ENCODE assay signal across 8 cellular contexts in the genomic region with DNA sequence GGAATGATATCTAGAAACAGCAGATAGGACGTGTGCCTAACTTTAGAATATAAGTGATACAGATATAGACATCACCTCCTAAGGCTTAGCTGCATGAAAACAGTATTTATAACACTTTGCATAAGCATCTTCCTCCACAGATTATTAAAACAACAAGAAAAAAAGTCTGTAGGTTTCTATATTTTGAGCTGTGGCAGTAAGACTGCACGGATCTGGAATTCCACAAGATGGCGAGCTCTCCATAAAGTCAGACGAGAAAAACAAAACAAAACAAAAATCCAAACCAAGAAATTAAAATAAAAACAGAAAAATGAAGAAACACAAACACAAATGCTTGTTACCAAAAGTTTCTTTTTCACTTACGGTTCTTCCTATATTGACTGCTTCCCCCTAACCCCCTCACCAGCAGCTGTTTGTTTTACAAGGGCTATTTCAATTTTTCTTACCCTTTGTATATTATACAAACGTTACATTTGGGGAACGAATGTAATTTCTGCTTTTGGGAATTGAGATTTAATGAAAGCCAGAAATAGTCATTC.
DNase-seq lines count a peak whose midpoint lies in the region; ATAC-seq and TF ChIP-seq lines count a peak whose summit lies in the region.

No MANE protein-coding gene starts in this region.

- ATAC-seq in GM18907 (IDR thresholded peaks at IDR 0.05; ENCODE audit: unreplicated experiment) (peak; percentile 30), HG03097 (IDR thresholded peaks at IDR 0.05; ENCODE audit: low FRiP score, unreplicated experiment) (no peak)

- peak overlapping the region; percentile 92 for H3K27ac ChIP-seq in brain microvascular endothelial cell
- peak overlapping the region; percentile 68 for H3K27ac ChIP-seq in mesenchymal stem cell (ENCODE audit: low read length, poor library complexity, severe bottlenecking)

- H3K79me1 ChIP-seq in mesenchymal stem cell (replicated peaks; ENCODE audit: low read length, poor library complexity, severe bottlenecking), result no peaks in the 10 kb centered on the region

- H2BK15ac ChIP-seq in mesenchymal stem cell (ENCODE audit: low read depth, poor library complexity, severe bottlenecking), result no peak overlapping the region

- no peaks in the 10 kb centered on the region for H3K36me3 ChIP-seq in brain microvascular endothelial cell (replicated peaks)
- no peaks in the 10 kb centered on the region for H3K36me3 ChIP-seq in mesenchymal stem cell (ENCODE audit: control insufficient read depth in 1 of 2, insufficient read depth in 2 of 2, low read depth in 1 of 2, low read length in 2 of 2)

- no peaks in the 10 kb centered on the region for H3K27me3 ChIP-seq in brain microvascular endothelial cell (replicated peaks)
- H3K27me3 ChIP-seq in mesenchymal stem cell (ENCODE audit: control insufficient read depth in 1 of 2, insufficient read depth in 1 of 2, low read length in 2 of 2), result no peaks in the 10 kb centered on the region

- no peak overlapping the region for H2BK12ac ChIP-seq in mesenchymal stem cell (ENCODE audit: low read length in 2 of 2)

- no peak overlapping the region for H4K8ac ChIP-seq in mesenchymal stem cell (ENCODE audit: low read length)

- H3K4me1 Mint-ChIP-seq in CD14-positive monocyte, result peaks cover 15% of the 10 kb centered on the region

- H3K4me1 ChIP-seq in mesenchymal stem cell (ENCODE audit: control insufficient read depth, insufficient read depth, low read depth, low read length), result peaks cover 9% of the 10 kb centered on the region

- H2AFZ ChIP-seq in mesenchymal stem cell (ENCODE audit: low read depth, low read length), result no peak overlapping the region

- no peak overlapping the region for H3K4me2 ChIP-seq in mesenchymal stem cell (ENCODE audit: low read length, poor library complexity, severe bottlenecking)

- no peak overlapping the region for H3K4ac ChIP-seq in mesenchymal stem cell (ENCODE audit: low read depth in 1 of 2, low read length in 2 of 2)

- 21% methylated on average over 4 of the region's 7 CpGs for WGBS in mesenchymal stem cell

- H3K4me3 ChIP-seq in brain microvascular endothelial cell (ENCODE audit: low read depth, low read length), result no peak overlapping the region
- H3K4me3 ChIP-seq in mesenchymal stem cell (ENCODE audit: insufficient read depth in 1 of 2, low read depth in 1 of 2, low read length in 2 of 2), result peak overlapping the region in 1 of 2 experiments; percentile 54

- intact Hi-C loops in CD14-positive monocyte (cut with micrococcal nuclease), result loop anchor here in 1 of 2 donors (10.0 kb wide), 1 partner anchor 700 kb away; the partner anchor contains the start of genes ABHD13 and LIG4

- H3K27me3 Mint-ChIP-seq in CD14-positive monocyte (ENCODE audit: low read depth in 3 of 3), result peaks cover 0 to 6% (median 2%) of the 10 kb centered on the region in 3 donors

- H2BK5ac ChIP-seq in mesenchymal stem cell (ENCODE audit: low read depth, low read length, poor library complexity, severe bottlenecking), result no peak overlapping the region

- peak overlapping the region; percentile 96 for H3K9ac ChIP-seq in mesenchymal stem cell (ENCODE audit: low read length)

- no peaks in the 10 kb centered on the region for H3K36me3 Mint-ChIP-seq in CD14-positive monocyte

- H2AK5ac ChIP-seq in mesenchymal stem cell (ENCODE audit: low read length, severe bottlenecking), result no peak overlapping the region

- no peak overlapping the region for H4K91ac ChIP-seq in mesenchymal stem cell (ENCODE audit: low read length)

- no peaks in the 10 kb centered on the region for H3K9me3 ChIP-seq in mesenchymal stem cell (ENCODE audit: control insufficient read depth, low read length)

- DNase-seq in CD14-positive monocyte (ENCODE audit: low spot score), result no peak
- peak; percentile 10 for DNase-seq in NCI-H2029 (lab: John Stamatoyannopoulos, UW)
- DNase-seq in brain microvascular endothelial cell, result peak; percentile 53
- DNase-seq in mesenchymal stem cell, result peak; percentile 62
- no peak for DNase-seq in G401 (ENCODE audit: low spot score)
- DNase-seq in COR-L47 (lab: John Stamatoyannopoulos, UW), result no peak

- H3K9me3 Mint-ChIP-seq in CD14-positive monocyte, result no peaks in the 10 kb centered on the region

- in situ Hi-C loops in brain microvascular endothelial cell (cut with HindIII; ENCODE audit: low pct_ligation_motif_present, low sequenced_read_pairs) (no loop called here), G401 (cut with HindIII; ENCODE audit: low sequenced_read_pairs) (no loop called here)

- H3K23ac ChIP-seq in mesenchymal stem cell (ENCODE audit: low read length in 2 of 2), result no peak overlapping the region

- H3K18ac ChIP-seq in mesenchymal stem cell (ENCODE audit: low read depth in 1 of 2, low read length in 2 of 2), result no peak overlapping the region

- H2BK120ac ChIP-seq in mesenchymal stem cell (ENCODE audit: low read depth, low read length), result no peak overlapping the region

- no peak overlapping the region for H3K14ac ChIP-seq in mesenchymal stem cell (ENCODE audit: low read length in 2 of 2)

- H3K27ac Mint-ChIP-seq in CD14-positive monocyte, result peak overlapping the region in 5 of 7 donors; percentile 16 to 91 (median 78)

- H3K4me3 Mint-ChIP-seq in CD14-positive monocyte, result peak overlapping the region; percentile 67 to 94

- TF ChIP-seq CTCF in CD14-positive monocyte (IDR thresholded peaks at IDR 0.05) (peak; percentile 66), brain microvascular endothelial cell (IDR thresholded peaks at IDR 0.05; ENCODE audit: low read depth, low read length, missing control alignments) (peak; percentile 78)

Comparison
In these comparisons a context has a peak if more than half of its experiments do, and no peak if none do; other contexts are left out.
1. DNase-seq: peak in NCI-H2029 (single experiment), brain microvascular endothelial cell (single experiment) and mesenchymal stem cell (single experiment); none in CD14-positive monocyte (single experiment), G401 (single experiment) and COR-L47 (single experiment).